Comparison of ENCODE assay signal across 22 cellular contexts in genomic region chr6:27163858-27164257, GRCh38.
"Had no signal": no experiment of that assay in that cellular context is flagged by ENCODE, and none has a peak within 500 bp of the region (broad histone marks: within the 10 kb centered on the region; RNA-seq: fewer than 3 reads in every experiment).

No MANE protein-coding gene starts in this region.

- H3K27me3 ChIP-seq: heart left ventricle, neutrophil, ovary, right atrium auricular region, spleen, upper lobe of right lung had no signal

- ATAC-seq: activated naive CD4-positive, alpha-beta T cell treated with anti-CD3 and anti-CD28 coated beads, Interleukin-2, amount 50 U/mL, for 72 hours; activated T-helper 17 cell treated with anti-CD3 and anti-CD28 coated beads, Interleukin-2, amount 50 U/mL, for 72 hours; heart left ventricle; psoas muscle; upper lobe of right lung; WTC11 had no signal

- H3K4me3 ChIP-seq: heart left ventricle, ovary, psoas muscle, right atrium auricular region, spleen, thoracic aorta, upper lobe of right lung had no signal

- H3K27ac ChIP-seq: heart left ventricle, neutrophil, ovary, psoas muscle, right atrium auricular region, spleen, thoracic aorta, upper lobe of right lung had no signal

- DNase-seq: activated CD8-positive, alpha-beta memory T cell treated with anti-CD3 and anti-CD28 coated beads for 24 hours; activated CD8-positive, alpha-beta memory T cell treated with anti-CD3 and anti-CD28 coated beads, Interleukin-2, amount 50 U/mL, for 4 hours; activated T-cell treated with anti-CD3 and anti-CD28 coated beads, Interleukin-2, amount 50 U/mL, for 24 hours; aorta; effector CD4-positive, alpha-beta T cell; heart left ventricle; ovary; psoas muscle; spleen; stimulated activated CD4-positive, alpha-beta T cell treated with anti-CD3 and anti-CD28 coated beads, Interleukin-4, amount 100 ng/mL, for 1 hour; stimulated activated naive CD4-positive, alpha-beta T cell treated with Interleukin-2 at 50 U/mL for 16 hours; upper lobe of right lung had no signal

- H3K36me3 Mint-ChIP-seq: activated naive CD4-positive, alpha-beta T cell treated with anti-CD3 and anti-CD28 coated beads, Interleukin-2, amount 50 U/mL, for 72 hours; brain; memory B cell; WTC11 had no signal

- H3K4me1 ChIP-seq: psoas muscle, right atrium auricular region, upper lobe of right lung had no signal

- H3K27me3 Mint-ChIP-seq: activated T-cell treated with anti-CD3 and anti-CD28 coated beads, Interleukin-2, amount 50 U/mL, for 24 hours; activated T-helper 17 cell treated with anti-CD3 and anti-CD28 coated beads, Interleukin-2, amount 50 U/mL, for 72 hours; memory B cell had no signal

- H3K9me3 ChIP-seq: heart left ventricle, neutrophil, ovary, psoas muscle, right atrium auricular region, spleen, thoracic aorta, upper lobe of right lung had no signal

- H3K36me3 ChIP-seq: heart left ventricle, neutrophil, ovary, right atrium auricular region, spleen, thoracic aorta, upper lobe of right lung had no signal

- H3K4me3 Mint-ChIP-seq: activated T-cell treated with anti-CD3 and anti-CD28 coated beads, Interleukin-2, amount 50 U/mL, for 24 hours; activated T-helper 17 cell treated with anti-CD3 and anti-CD28 coated beads, Interleukin-2, amount 50 U/mL, for 72 hours; brain; dendritic cell treated with granulocyte-macrophage colony-stimulating factor and Interleukin-4, amounts not matched to agents 40 ng/mL and 50 ng/mL, for 4 days; memory B cell; nephron; WTC11 had no signal

- H3K27ac Mint-ChIP-seq: activated naive CD4-positive, alpha-beta T cell treated with anti-CD3 and anti-CD28 coated beads, Interleukin-2, amount 50 U/mL, for 72 hours; activated T-cell treated with anti-CD3 and anti-CD28 coated beads, Interleukin-2, amount 50 U/mL, for 24 hours; activated T-helper 17 cell treated with anti-CD3 and anti-CD28 coated beads, Interleukin-2, amount 50 U/mL, for 72 hours; brain; dendritic cell treated with granulocyte-macrophage colony-stimulating factor and Interleukin-4, amounts not matched to agents 40 ng/mL and 50 ng/mL, for 4 days; memory B cell; nephron; WTC11 had no signal
